In the genomic region with DNA sequence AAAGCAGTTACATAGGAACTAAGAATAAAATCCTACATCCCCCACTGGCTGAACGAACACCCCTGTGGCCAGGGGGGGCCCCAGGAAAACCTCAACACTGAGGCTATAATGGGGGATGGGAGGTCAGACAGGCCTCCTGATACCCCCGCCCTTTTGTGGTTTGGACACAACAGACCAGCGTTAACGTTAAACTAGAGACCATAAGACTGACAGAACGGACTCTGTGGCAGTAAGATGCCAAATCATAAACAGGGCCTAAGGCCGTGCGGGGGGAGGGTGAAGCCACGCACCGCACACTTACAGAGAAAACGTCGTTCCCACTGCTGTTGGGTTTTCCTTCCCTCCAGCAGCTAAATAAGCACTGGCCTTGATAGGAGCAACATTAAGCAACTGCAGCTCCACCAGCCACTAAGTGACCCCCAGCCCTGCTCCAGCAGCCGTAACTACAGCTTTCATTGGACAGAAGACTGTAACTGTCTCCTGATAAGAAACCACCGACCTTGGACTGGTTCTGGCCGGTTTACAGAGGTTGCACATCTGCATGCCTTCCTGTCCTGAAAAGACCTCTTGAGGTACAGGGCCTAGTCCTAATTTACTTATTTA, we compare ENCODE assay signal across 24 cellular contexts. TPM values are rescaled to one million over a fixed set of nuclear protein-coding genes. Genes with fewer than 3 reads are reported as not detected.
DNase-seq lines count a peak whose midpoint lies in the region; ATAC-seq and TF ChIP-seq lines count a peak whose summit lies in the region.
"Had no signal": no experiment of that assay in that cellular context is flagged by ENCODE, and none has a peak within 500 bp of the region (broad histone marks: within the 10 kb centered on the region; RNA-seq: fewer than 3 reads in every experiment).

No MANE protein-coding gene starts in this region.

- no peaks in the 10 kb centered on the region for H3K36me3 Mint-ChIP-seq in endodermal cell (ENCODE audit: low read depth)
- H3K36me3 Mint-ChIP-seq in H9 (ENCODE audit: insufficient read depth in 1 of 3, low read depth in 3 of 3): peaks cover 0 to 6% (median 0%) of the 10 kb centered on the region in 3 experiments; a peak in 1 of 7 replicates
- H3K36me3 Mint-ChIP-seq: T-cell had no signal

- H4K8ac ChIP-seq in H9 (replicated peaks; ENCODE audit: insufficient read length, low read depth, low read length): no peak overlapping the region

- no peak overlapping the region for H3K4me2 ChIP-seq in H9 (ENCODE audit: insufficient read depth, insufficient read length, low read length)
- H3K4me2 ChIP-seq: GM23338 had no signal

- no peak overlapping the region for H2BK20ac ChIP-seq in H9 (ENCODE audit: low read depth, low read length, poor library complexity, severe bottlenecking)

- H3T11ph ChIP-seq in H9 (ENCODE audit: low read length): no peak overlapping the region

- H3K27me3 ChIP-seq in endodermal cell (ENCODE audit: control insufficient read depth, insufficient read depth, low read length, poor library complexity, severe bottlenecking) (peaks cover 47% of the 10 kb centered on the region), H9 (ENCODE audit: insufficient read depth, low read length) (no peaks in the 10 kb centered on the region; the same call in 1 of the 2 replicates)
- H3K27me3 ChIP-seq: BE2C, right atrium auricular region had no signal

- peaks cover 38% of the 10 kb centered on the region for H3K27me3 Mint-ChIP-seq in endodermal cell (ENCODE audit: insufficient read depth)
- peaks cover 33% of the 10 kb centered on the region for H3K27me3 Mint-ChIP-seq in H9 (ENCODE audit: low read depth)

- peak; percentile 7 for DNase-seq in left cardiac atrium
- no peak for DNase-seq in left ventricle myocardium superior
- DNase-seq in SKM-1 treated with dmso at 0.1 percent for 144 hours (lab: John Stamatoyannopoulos, UW; ENCODE audit: unreplicated experiment): peak; percentile 76
- DNase-seq in endodermal cell: peak; percentile 36
- DNase-seq in NCI-H446 treated with DMSO at 0.1 percent for 48 hours (lab: John Stamatoyannopoulos, UW): no peak
- no peak for DNase-seq in H9
- DNase-seq: activated CD4-positive, alpha-beta T cell treated with anti-CD3 and anti-CD28 coated beads, Interleukin-2, amount 50 U/mL, for 48 hours; activated naive CD4-positive, alpha-beta T cell; activated T-cell treated with anti-CD3 and anti-CD28 coated beads for 4 hours; amygdala; BE2C; dermis blood vessel endothelial cell; foreskin fibroblast; hippocampal formation; NCI-H1417 treated with DMSO at 0.1 percent for 48 hours; NCI-H526 treated with DMSO at 0.1 percent for 48 hours; substantia nigra; T-cell; WERI-Rb-1 had no signal

- no peak overlapping the region for H2BK12ac ChIP-seq in H9 (ENCODE audit: insufficient read length, low read depth, low read length)

- H3K18ac ChIP-seq in H9 (ENCODE audit: insufficient read length, low read depth, low read length): no peak overlapping the region

- no peak for ATAC-seq in left cardiac atrium
- ATAC-seq in left ventricle myocardium superior: no peak
- no peak for ATAC-seq in HG03095 (IDR thresholded peaks at IDR 0.05; ENCODE audit: unreplicated experiment)
- ATAC-seq in HG02588 (IDR thresholded peaks at IDR 0.05; ENCODE audit: unreplicated experiment): no peak
- ATAC-seq: GM23338, T-cell had no signal

- H3K4me3 Mint-ChIP-seq in endodermal cell: no peak overlapping the region
- H3K4me3 Mint-ChIP-seq in H9: no peak overlapping the region
- H3K4me3 Mint-ChIP-seq: GM23338, T-cell had no signal

- peaks cover 9% of the 10 kb centered on the region for H3K23me2 ChIP-seq in H9 (ENCODE audit: insufficient read length, low read depth, low read length, poor library complexity, severe bottlenecking)

- no peak overlapping the region for H3K56ac ChIP-seq in H9 (ENCODE audit: insufficient read length, low read depth, low read length)

- no peak overlapping the region for H3K23ac ChIP-seq in H9 (ENCODE audit: insufficient read length, low read depth, low read length)

- H3K27ac Mint-ChIP-seq in endodermal cell (no peak overlapping the region), H9 (no peak overlapping the region; a peak in 1 of 7 replicates)
- H3K27ac Mint-ChIP-seq: GM23338 had no signal

- H3K9ac ChIP-seq in endodermal cell (ENCODE audit: extremely low read depth, low read length, poor library complexity, severe bottlenecking) (no peak overlapping the region), H9 (ENCODE audit: extremely low read depth, insufficient read length, low read length) (no peak overlapping the region)

- no peak overlapping the region for H2AK5ac ChIP-seq in H9 (ENCODE audit: insufficient read length, low read length)

- H4K91ac ChIP-seq in H9 (ENCODE audit: insufficient read length, low read depth, low read length): no peak overlapping the region

- H3K79me1 ChIP-seq in H9 (ENCODE audit: insufficient read depth, low read depth, low read length, poor library complexity, severe bottlenecking): no peaks in the 10 kb centered on the region

- no peaks in the 10 kb centered on the region for H3K9me3 ChIP-seq in endodermal cell (ENCODE audit: control insufficient read depth, low read length)
- no peaks in the 10 kb centered on the region for H3K9me3 ChIP-seq in H9 (ENCODE audit: control insufficient read depth, low read depth, low read length)
- H3K9me3 ChIP-seq: BE2C, right atrium auricular region had no signal

- TF ChIP-seq CTCF in endodermal cell (conservative IDR thresholded peaks at IDR 0.05): no peak
- no peak for TF ChIP-seq CTCF in H9 (conservative IDR thresholded peaks at IDR 0.05)

- no peak overlapping the region for H2BK15ac ChIP-seq in H9 (ENCODE audit: low read depth, low read length)

- H3K36me3 ChIP-seq in endodermal cell (ENCODE audit: control insufficient read depth, insufficient read depth, low read length): no peaks in the 10 kb centered on the region
- H3K36me3 ChIP-seq: BE2C, cardiac muscle cell, right atrium auricular region, WERI-Rb-1 had no signal

- H3K4me1 ChIP-seq in endodermal cell (ENCODE audit: control insufficient read depth, insufficient read depth, low read length) (no peaks in the 10 kb centered on the region), H9 (ENCODE audit: insufficient read depth, low read length) (no peaks in the 10 kb centered on the region)

- H3K4me1 Mint-ChIP-seq in endodermal cell: peaks cover 6% of the 10 kb centered on the region
- H3K4me1 Mint-ChIP-seq in H9: peaks cover 20 to 30% of the 10 kb centered on the region in 2 experiments

- no peak overlapping the region for H3K14ac ChIP-seq in H9 (ENCODE audit: insufficient read depth, low read length)

- H4K5ac ChIP-seq in H9 (ENCODE audit: insufficient read length, low read depth, low read length): no peak overlapping the region

- H2BK120ac ChIP-seq in H9 (ENCODE audit: low read depth, low read length, poor library complexity, severe bottlenecking): no peak overlapping the region

- H3K4ac ChIP-seq in H9 (ENCODE audit: low read depth, low read length): no peak overlapping the region

- H4K20me1 ChIP-seq in H9 (ENCODE audit: control insufficient read depth, insufficient read depth, insufficient read length): no peaks in the 10 kb centered on the region

- WGBS in endodermal cell (ENCODE audit: insufficient coverage in 1 of 2, insufficient read length in 1 of 2), 2 experiments: 87 to 91% methylated on average over 12 to 14 of the region's 14 CpGs
- WGBS in H9 (ENCODE audit: extremely low coverage, insufficient read length, low lambda C conversion rate): no CpG with 5 or more reads among the region's 14 CpGs

- peaks cover 6% of the 10 kb centered on the region; the same call in 1 of the 2 replicates for H3K79me2 ChIP-seq in H9 (ENCODE audit: insufficient read depth, low read length)

- intact Hi-C loops in left cardiac atrium (cut with DNase I): no loop called here
- intact Hi-C loops in left ventricle myocardium superior (cut with micrococcal nuclease): no loop called here

- no peak overlapping the region for H3K27ac ChIP-seq in endodermal cell (ENCODE audit: low read depth, low read length)
- no peak overlapping the region for H3K27ac ChIP-seq in H9 (ENCODE audit: insufficient read length, low read depth, low read length)
- H3K27ac ChIP-seq: cardiac muscle cell, right atrium auricular region, WERI-Rb-1 had no signal

- no peak overlapping the region for H2AFZ ChIP-seq in H9 (ENCODE audit: low read length)
- H2AFZ ChIP-seq: GM23338 had no signal

- H3K9me3 Mint-ChIP-seq in endodermal cell: no peaks in the 10 kb centered on the region
- no peaks in the 10 kb centered on the region; a peak in 1 of 5 replicates for H3K9me3 Mint-ChIP-seq in H9
- H3K9me3 Mint-ChIP-seq: GM23338, T-cell had no signal

- no peak overlapping the region for H3K4me3 ChIP-seq in endodermal cell (ENCODE audit: low read length)
- H3K4me3 ChIP-seq: cardiac muscle cell, GM23338, right atrium auricular region had no signal

- no peak overlapping the region for H2BK5ac ChIP-seq in H9 (ENCODE audit: insufficient read length, low read length)

RNA-seq across cellular contexts. Expression of a gene that starts 3.4 kb away (rescaled TPM):
- 10 to 100 TPM; 30.0 to 38.4 TPM for total RNA-seq in left cardiac atrium
- 43.1 TPM for total RNA-seq in left ventricle myocardium superior
- 10 to 100 TPM; 35.5 to 37.5 TPM for total RNA-seq in endodermal cell
- polyA plus RNA-seq in endodermal cell (2013, experiment 1 of 2): 36.0 TPM
- 35.4 TPM for polyA plus RNA-seq in endodermal cell (2013, experiment 2 of 2)
- 33.8 and 35.1 TPM in 2 replicates for total RNA-seq in H9 (2021)

Comparison
In these comparisons a context has a peak if more than half of its experiments do, and no peak if none do; other contexts are left out.
1. DNase-seq: peak in left cardiac atrium (single experiment), SKM-1 treated with dmso at 0.1 percent for 144 hours (single experiment) and endodermal cell (single experiment); none in left ventricle myocardium superior (single experiment), NCI-H446 treated with DMSO at 0.1 percent for 48 hours (single experiment) and H9 (single experiment).